ENCODE assay signal across 12 cellular contexts in genomic region chr11:102269927-102270326, GRCh38. TPM values are rescaled to one million over a fixed set of nuclear protein-coding genes. Genes with fewer than 3 reads are reported as not detected.
DNase-seq lines count a peak whose midpoint lies in the region; ATAC-seq, FAIRE-seq and TF ChIP-seq lines count a peak whose summit lies in the region.
"Had no signal": no experiment of that assay in that cellular context is flagged by ENCODE, and none has a peak within 500 bp of the region (broad histone marks: within the 10 kb centered on the region; RNA-seq: fewer than 3 reads in every experiment).

No MANE protein-coding gene starts in this region.

- peak; percentile 2 for ATAC-seq in PC-3

- peak overlapping the region; percentile 30 for H3K4me3 Mint-ChIP-seq in activated CD4-positive, alpha-beta memory T cell treated with anti-CD3 and anti-CD28 coated beads for 36 hours
- H3K4me3 Mint-ChIP-seq in activated CD4-positive, alpha-beta memory T cell treated with anti-CD3 and anti-CD28 coated beads, Interleukin-2, amount 10 ng/mL, durations not matched to agents 7 days and 5 days = no peak overlapping the region

- intact Hi-C loops in activated CD4-positive, alpha-beta memory T cell treated with anti-CD3 and anti-CD28 coated beads for 36 hours (cut with micrococcal nuclease) = loop anchor here (2.0 to 5.0 kb wide), 3 partner anchors 158 to 355 kb away; partner anchors contain the start of genes CEP126 and YAP1
- intact Hi-C loops in PC-3 (cut with micrococcal nuclease) = loop anchor here (2.0 to 5.0 kb wide), 4 partner anchors 138 to 408 kb away; partner anchors contain the start of gene CEP126

- peak overlapping the region; percentile 91; the same call in 1 of the 2 replicates for H2AFZ ChIP-seq in PC-3 (ENCODE audit: low read length)

- no peaks in the 10 kb centered on the region for H3K27me3 ChIP-seq in PC-3 (ENCODE audit: low read length)
- no peaks in the 10 kb centered on the region for H3K27me3 ChIP-seq in small intestine (ENCODE audit: control insufficient read depth in 2 of 2, insufficient read depth in 2 of 2, low read length in 2 of 2)
- H3K27me3 ChIP-seq: sigmoid colon, transverse colon had no signal

- H3K4me1 ChIP-seq in PC-3 (ENCODE audit: insufficient read depth, low read length) (peaks cover 33% of the 10 kb centered on the region), small intestine (ENCODE audit: control insufficient read depth in 2 of 2, insufficient read depth in 1 of 2, low read depth in 1 of 2, low read length in 1 of 2) (peaks cover 3 to 6% of the 10 kb centered on the region in 2 donors)

- no peaks in the 10 kb centered on the region for H3F3A ChIP-seq in PC-3 (ENCODE audit: low read length, unreplicated experiment)

- POLR2A ChIA-PET in activated CD4-positive, alpha-beta memory T cell treated with anti-CD3 and anti-CD28 coated beads for 36 hours (lab: Charles Lee) = no interaction called here
- POLR2A ChIA-PET in activated CD4-positive, alpha-beta memory T cell treated with anti-CD3 and anti-CD28 coated beads, Interleukin-2, amount 10 ng/mL, durations not matched to agents 7 days and 5 days (lab: Charles Lee) = interaction anchor here (1.6 kb wide), 1 partner anchor 10 kb away, joined by 5 read pairs; no protein-coding TSS in a partner anchor
- POLR2A ChIA-PET in PC-3 (lab: Charles Lee; ENCODE audit: unreplicated experiment) = interaction anchor here (0.7 kb wide), 1 partner anchor 80 kb away, joined by 3 read pairs; no protein-coding TSS in a partner anchor
- POLR2A ChIA-PET in HEK293T (lab: Yijun Ruan, JAX) = no interaction called here

- H3K4me2 ChIP-seq in PC-3 (ENCODE audit: low read length) = peak overlapping the region; percentile 92

- no peak for TF ChIP-seq CTCF in PC-3 (conservative IDR thresholded peaks at IDR 0.05; ENCODE audit: low read depth, low read length)

- CTCF ChIA-PET in activated CD4-positive, alpha-beta memory T cell treated with anti-CD3 and anti-CD28 coated beads for 36 hours (lab: Charles Lee) = interaction anchor here (1.4 to 3.4 kb wide), 6 partner anchors 10 to 396 kb away, joined by 5 to 19 read pairs (median 11); no protein-coding TSS in a partner anchor
- CTCF ChIA-PET in activated CD4-positive, alpha-beta memory T cell treated with anti-CD3 and anti-CD28 coated beads, Interleukin-2, amount 10 ng/mL, durations not matched to agents 7 days and 5 days (lab: Charles Lee) = interaction anchor here (1.7 to 2.7 kb wide), 3 partner anchors 10 to 72 kb away, joined by 7 to 11 read pairs (median 9); no protein-coding TSS in a partner anchor
- CTCF ChIA-PET in PC-3 (lab: Charles Lee) = interaction anchor here (1.2 kb wide), 1 partner anchor 417 kb away, joined by 3 read pairs; no protein-coding TSS in a partner anchor
- CTCF ChIA-PET in HEK293T (lab: Yijun Ruan, JAX) = interaction anchor here (0.6 kb wide), 1 partner anchor 344 kb away, joined by 3 read pairs; no protein-coding TSS in a partner anchor

- peak; percentile 24 for DNase-seq in activated CD4-positive, alpha-beta memory T cell treated with anti-CD3 and anti-CD28 coated beads for 36 hours
- no peak for DNase-seq in activated CD4-positive, alpha-beta memory T cell treated with anti-CD3 and anti-CD28 coated beads, Interleukin-2, amount 10 ng/mL, durations not matched to agents 7 days and 5 days
- peak; percentile 84 for DNase-seq in PC-3
- DNase-seq in epithelial cell of prostate (ENCODE audit: low read depth, low spot score) = peak; percentile 87
- peak; percentile 23 for DNase-seq in small intestine
- no peak for DNase-seq in NCI-H1436 (lab: John Stamatoyannopoulos, UW)
- no peak for DNase-seq in HEK293T (ENCODE audit: extremely low spot score)
- DNase-seq in stimulated activated CD4-positive, alpha-beta T cell treated with anti-CD3 and anti-CD28 coated beads, Interleukin-1b, Interleukin-23, amount 100 ng/mL, for 48 hours = no peak
- DNase-seq: caudate nucleus, sigmoid colon, transverse colon had no signal

- no TSS peak for BruUV-seq in PC-3 (replicated peaks; lab: Mats Ljungman, UMichigan)

- H3K9me2 ChIP-seq in PC-3 (replicated peaks; ENCODE audit: low read length) = no peaks in the 10 kb centered on the region; the same call in 1 of the 2 replicates

- no peak for FAIRE-seq in small intestine (lab: Jason Lieb, UNC)
- FAIRE-seq: TTC549 had no signal

- peak overlapping the region; percentile 18; the same call in 1 of the 2 replicates for H3K27ac ChIP-seq in PC-3 (ENCODE audit: low read length)
- peak overlapping the region; percentile 88 for H3K27ac ChIP-seq in epithelial cell of prostate
- no peak overlapping the region for H3K27ac ChIP-seq in small intestine (ENCODE audit: low read depth in 1 of 2, low read length in 1 of 2)
- H3K27ac ChIP-seq: sigmoid colon had no signal

- H3K27me3 Mint-ChIP-seq in activated CD4-positive, alpha-beta memory T cell treated with anti-CD3 and anti-CD28 coated beads for 36 hours = peaks cover 4% of the 10 kb centered on the region
- peaks cover 42% of the 10 kb centered on the region for H3K27me3 Mint-ChIP-seq in activated CD4-positive, alpha-beta memory T cell treated with anti-CD3 and anti-CD28 coated beads, Interleukin-2, amount 10 ng/mL, durations not matched to agents 7 days and 5 days

- WGBS in small intestine, 3 donors = 31 to 64% (median 50%) methylated on average over 2 of the region's 2 CpGs

- H3K4me3 ChIP-seq in PC-3 (ENCODE audit: low read length) (peak overlapping the region; percentile 85), small intestine (ENCODE audit: low read depth in 1 of 2, low read length in 2 of 2) (no peak overlapping the region)
- H3K4me3 ChIP-seq: sigmoid colon, transverse colon had no signal

- H3K9ac ChIP-seq in PC-3 (ENCODE audit: low read length) = no peak overlapping the region

- H3K36me3 ChIP-seq in PC-3 (ENCODE audit: low read depth, low read length) (no peaks in the 10 kb centered on the region), small intestine (ENCODE audit: control insufficient read depth in 2 of 2, insufficient read depth in 2 of 2, low read length in 2 of 2) (no peaks in the 10 kb centered on the region)
- H3K36me3 ChIP-seq: sigmoid colon, transverse colon had no signal

- no peaks in the 10 kb centered on the region for H3K9me3 Mint-ChIP-seq in activated CD4-positive, alpha-beta memory T cell treated with anti-CD3 and anti-CD28 coated beads for 36 hours
- H3K9me3 Mint-ChIP-seq in activated CD4-positive, alpha-beta memory T cell treated with anti-CD3 and anti-CD28 coated beads, Interleukin-2, amount 10 ng/mL, durations not matched to agents 7 days and 5 days = no peaks in the 10 kb centered on the region

- no peak overlapping the region for H3K27ac Mint-ChIP-seq in activated CD4-positive, alpha-beta memory T cell treated with anti-CD3 and anti-CD28 coated beads for 36 hours
- H3K27ac Mint-ChIP-seq in activated CD4-positive, alpha-beta memory T cell treated with anti-CD3 and anti-CD28 coated beads, Interleukin-2, amount 10 ng/mL, durations not matched to agents 7 days and 5 days = no peak overlapping the region

- H3K9me3 ChIP-seq in PC-3 (ENCODE audit: low read length) = no peaks in the 10 kb centered on the region
- H3K9me3 ChIP-seq in small intestine (ENCODE audit: control insufficient read depth, low read depth) = no peaks in the 10 kb centered on the region
- H3K9me3 ChIP-seq: sigmoid colon, transverse colon had no signal

- H3K79me2 ChIP-seq in PC-3 (ENCODE audit: low read length) = no peaks in the 10 kb centered on the region

- no peaks in the 10 kb centered on the region for H3K36me3 Mint-ChIP-seq in activated CD4-positive, alpha-beta memory T cell treated with anti-CD3 and anti-CD28 coated beads for 36 hours
- no peaks in the 10 kb centered on the region for H3K36me3 Mint-ChIP-seq in activated CD4-positive, alpha-beta memory T cell treated with anti-CD3 and anti-CD28 coated beads, Interleukin-2, amount 10 ng/mL, durations not matched to agents 7 days and 5 days (ENCODE audit: low read depth)

- no peaks in the 10 kb centered on the region for H4K20me1 ChIP-seq in PC-3 (ENCODE audit: low read length)

- H3K4me1 Mint-ChIP-seq in activated CD4-positive, alpha-beta memory T cell treated with anti-CD3 and anti-CD28 coated beads for 36 hours (ENCODE audit: low read depth) = peaks cover 31% of the 10 kb centered on the region
- peaks cover 23% of the 10 kb centered on the region for H3K4me1 Mint-ChIP-seq in activated CD4-positive, alpha-beta memory T cell treated with anti-CD3 and anti-CD28 coated beads, Interleukin-2, amount 10 ng/mL, durations not matched to agents 7 days and 5 days

TF ChIP-seq in HEK293T, 16 proteins besides CTCF, POLR2A, EP300 and RAD21:
- TF ChIP-seq HDGF (IDR thresholded peaks at IDR 0.05; ENCODE audit: borderline replicate concordance) (no peak), ZNF384 (IDR thresholded peaks at IDR 0.05) (no peak), TARDBP (IDR thresholded peaks at IDR 0.05) (no peak), FOXA1 (IDR thresholded peaks at IDR 0.05) (no peak), ARNT (IDR thresholded peaks at IDR 0.05) (no peak), FOXK2 (IDR thresholded peaks at IDR 0.05) (no peak), SUZ12 (IDR thresholded peaks at IDR 0.05) (no peak)
TF ChIP-seq in HEK293T: peak in this region for 0.

RNA-seq across cellular contexts. Expression of gene BIRC3, which starts 47.4 kb away (rescaled TPM):
- total RNA-seq in activated CD4-positive, alpha-beta memory T cell treated with anti-CD3 and anti-CD28 coated beads for 36 hours = 100 to 1,000 TPM; 135 to 139 TPM
- total RNA-seq in activated CD4-positive, alpha-beta memory T cell treated with anti-CD3 and anti-CD28 coated beads, Interleukin-2, amount 10 ng/mL, durations not matched to agents 7 days and 5 days = 10 to 100 TPM; 79.0 to 80.0 TPM
- total RNA-seq in PC-3 (2014; rRNA removed) = 3.9 and 4.2 TPM in 2 replicates
- 10 to 100 TPM; 25.6 to 49.0 (median 32.4) TPM for polyA plus RNA-seq in small intestine

Comparison
In these comparisons a context has a peak if more than half of its experiments do, and no peak if none do; other contexts are left out.
1. DNase-seq: peak in activated CD4-positive, alpha-beta memory T cell treated with anti-CD3 and anti-CD28 coated beads for 36 hours (single experiment), PC-3 (single experiment), epithelial cell of prostate (single experiment) and small intestine (single experiment); none in activated CD4-positive, alpha-beta memory T cell treated with anti-CD3 and anti-CD28 coated beads, Interleukin-2, amount 10 ng/mL, durations not matched to agents 7 days and 5 days (single experiment), NCI-H1436 (single experiment), HEK293T (single experiment) and stimulated activated CD4-positive, alpha-beta T cell treated with anti-CD3 and anti-CD28 coated beads, Interleukin-1b, Interleukin-23, amount 100 ng/mL, for 48 hours (single experiment).
2. POLR2A ChIA-PET loops: an anchor here in activated CD4-positive, alpha-beta memory T cell treated with anti-CD3 and anti-CD28 coated beads, Interleukin-2, amount 10 ng/mL, durations not matched to agents 7 days and 5 days (1.6 kb wide) and PC-3 (0.7 kb wide); none called in activated CD4-positive, alpha-beta memory T cell treated with anti-CD3 and anti-CD28 coated beads for 36 hours and HEK293T.
3. H3K27ac ChIP-seq: peak in PC-3 (single experiment) and epithelial cell of prostate (single experiment); none in small intestine (0 of 2).
4. RNA of gene BIRC3, which starts 47.4 kb away (total RNA-seq): 135 to 139 TPM in activated CD4-positive, alpha-beta memory T cell treated with anti-CD3 and anti-CD28 coated beads for 36 hours and 79.0 to 80.0 TPM in activated CD4-positive, alpha-beta memory T cell treated with anti-CD3 and anti-CD28 coated beads, Interleukin-2, amount 10 ng/mL, durations not matched to agents 7 days and 5 days; 3.9 to 4.2 TPM in PC-3; every median in the first group is over 10 times any median in the second.